In the genomic region with DNA sequence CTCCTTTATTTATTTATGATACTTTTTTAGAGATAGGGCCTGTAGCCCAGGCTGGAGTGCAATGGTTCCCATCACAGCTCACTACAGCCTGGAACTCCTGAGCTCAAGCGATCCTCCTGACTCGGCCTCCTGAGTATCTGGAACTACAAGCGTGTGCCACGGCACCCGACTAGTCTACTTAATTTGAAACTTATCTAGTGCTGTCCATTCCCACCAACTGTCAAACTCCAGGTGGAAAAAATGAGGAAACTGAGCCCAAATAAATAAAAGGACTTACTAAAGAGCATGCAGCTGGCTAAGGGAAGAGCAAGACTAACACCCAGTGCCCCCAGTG, we compare ENCODE assay signal across 12 cellular contexts. TPM values are rescaled to one million over a fixed set of nuclear protein-coding genes. Genes with fewer than 3 reads are reported as not detected.
A peak's percentile ranks its signal among the peaks of the same experiment; 100 is the strongest.
DNase-seq lines count a peak whose midpoint lies in the region; ATAC-seq and TF ChIP-seq lines count a peak whose summit lies in the region.
"Had no signal": no experiment of that assay in that cellular context is flagged by ENCODE, and none has a peak within 500 bp of the region (broad histone marks: within the 10 kb centered on the region; RNA-seq: fewer than 3 reads in every experiment).

No MANE protein-coding gene starts in this region.

- H3K4me3 ChIP-seq in BLaER1, result no peak overlapping the region
- no peak overlapping the region for H3K4me3 ChIP-seq in left ventricle myocardium inferior
- no peak overlapping the region for H3K4me3 ChIP-seq in rectal smooth muscle tissue (ENCODE audit: low read length)
- no peak overlapping the region for H3K4me3 ChIP-seq in mucosa of descending colon

- H3K9ac ChIP-seq in BLaER1 (no peak overlapping the region), rectal smooth muscle tissue (ENCODE audit: low read length) (no peak overlapping the region)

- H3K36me3 ChIP-seq in BLaER1 (peaks cover 9% of the 10 kb centered on the region), left ventricle myocardium inferior (no peaks in the 10 kb centered on the region), rectal smooth muscle tissue (ENCODE audit: control insufficient read depth, insufficient read depth, low read length) (no peaks in the 10 kb centered on the region), mucosa of descending colon (ENCODE audit: low read depth) (no peaks in the 10 kb centered on the region)
- H3K36me3 ChIP-seq: BE2C had no signal

- peaks cover 43% of the 10 kb centered on the region for H3K4me1 ChIP-seq in BLaER1
- H3K4me1 ChIP-seq in left ventricle myocardium inferior, result peaks cover 48% of the 10 kb centered on the region
- peaks cover 22% of the 10 kb centered on the region for H3K4me1 ChIP-seq in rectal smooth muscle tissue (ENCODE audit: control insufficient read depth, insufficient read depth, low read length)
- H3K4me1 ChIP-seq in mucosa of descending colon (ENCODE audit: low read depth), result peaks cover 18% of the 10 kb centered on the region
- H3K4me1 ChIP-seq: BE2C had no signal

- H3K9me3 ChIP-seq in BLaER1 (no peaks in the 10 kb centered on the region), left ventricle myocardium inferior (replicated peaks) (no peaks in the 10 kb centered on the region), mucosa of descending colon (no peaks in the 10 kb centered on the region)
- H3K9me3 ChIP-seq: BE2C had no signal

- intact Hi-C loops in left ventricle myocardium inferior (cut with micrococcal nuclease) (no loop called here), mucosa of descending colon (cut with DNase I, micrococcal nuclease) (no loop called here)

- no peak for DNase-seq in RWPE1 (ENCODE audit: low spot score)
- DNase-seq in left ventricle myocardium inferior, result no peak
- DNase-seq in hippocampal formation (lab: John Stamatoyannopoulos, UW), result no peak
- no peak for DNase-seq in mucosa of descending colon
- DNase-seq in stimulated activated naive CD4-positive, alpha-beta T cell treated with Interleukin-2 at 50 U/mL for 16 hours (lab: John Stamatoyannopoulos, UW), result no peak
- DNase-seq: activated CD4-positive, alpha-beta T cell treated with anti-CD3 and anti-CD28 coated beads, Interleukin-2, amount 50 U/mL, for 4 hours; BE2C had no signal

- CTCF ChIA-PET in RWPE1 (lab: Yijun Ruan, JAX), result interaction anchor here (1.0 kb wide), 1 partner anchor 64 kb away, joined by 3 read pairs; no protein-coding TSS in a partner anchor

- no peak for ATAC-seq in HG03135 (IDR thresholded peaks at IDR 0.05; ENCODE audit: unreplicated experiment)
- no peak for ATAC-seq in mucosa of descending colon

- H3K27ac ChIP-seq in BLaER1, result peak overlapping the region; percentile 90; the same call in 1 of the 2 replicates
- H3K27ac ChIP-seq in RWPE1, result peak overlapping the region; percentile 66; the same call in 1 of the 2 replicates
- peak overlapping the region; percentile 98 for H3K27ac ChIP-seq in left ventricle myocardium inferior (replicated peaks)
- peak overlapping the region; percentile 90 for H3K27ac ChIP-seq in rectal smooth muscle tissue (ENCODE audit: low read depth, low read length)

- POLR2A ChIA-PET in RWPE1 (lab: Yijun Ruan, JAX; ENCODE audit: low non-redundant PET), result no interaction called here

- no peaks in the 10 kb centered on the region for H3K27me3 ChIP-seq in BLaER1
- H3K27me3 ChIP-seq in left ventricle myocardium inferior (ENCODE audit: low read depth), result no peaks in the 10 kb centered on the region
- no peaks in the 10 kb centered on the region for H3K27me3 ChIP-seq in rectal smooth muscle tissue (ENCODE audit: control insufficient read depth, insufficient read depth, low read length)

- TF ChIP-seq CTCF in RWPE1 (conservative IDR thresholded peaks at IDR 0.05; ENCODE audit: low read depth) (no peak), left ventricle myocardium inferior (IDR thresholded peaks at IDR 0.05; ENCODE audit: borderline replicate concordance) (no peak), mucosa of descending colon (IDR thresholded peaks at IDR 0.05) (no peak)

- peak overlapping the region; percentile 97 for H3K4me2 ChIP-seq in BLaER1

- H4K20me1 ChIP-seq in BLaER1, result peaks cover 25% of the 10 kb centered on the region

RNA-seq across cellular contexts. Expression of a gene that starts 1.5 kb away (rescaled TPM):
- total RNA-seq in left ventricle myocardium inferior, result 159 TPM
- total RNA-seq in mucosa of descending colon, result 10 to 100 TPM; 29.8 to 37.9 (median 36.9) TPM
- total RNA-seq: H7 had no signal

RNA-seq across cellular contexts. Expression of a gene that starts 22.5 kb away (rescaled TPM):
- 0.33 TPM for total RNA-seq in left ventricle myocardium inferior
- under 1 TPM in 1 of 3 donors, not detected in 2; 0.22 TPM for total RNA-seq in mucosa of descending colon
- total RNA-seq: fibroblast of lung, H7 had no signal
